Comparison of ENCODE assay signal across 7 cellular contexts in genomic region chr1:154221815-154222081, GRCh38. TPM values are rescaled to one million over a fixed set of nuclear protein-coding genes. Genes with fewer than 3 reads are reported as not detected.
DNase-seq lines count a peak whose midpoint lies in the region; ATAC-seq and TF ChIP-seq lines count a peak whose summit lies in the region.

No MANE protein-coding gene starts in this region.

- H3K79me2 ChIP-seq in OCI-LY7 (ENCODE audit: insufficient read depth, low read depth, low read length): peaks cover 95% of the 10 kb centered on the region

- peaks cover 0 to 2% of the 10 kb centered on the region in 2 donors for H3K27me3 Mint-ChIP-seq in natural killer cell (ENCODE audit: low read depth in 2 of 2)

- H3K9me3 ChIP-seq in OCI-LY7 (ENCODE audit: low read length) (peaks cover 7% of the 10 kb centered on the region; the same call in 1 of the 2 replicates), duodenal mucosa (ENCODE audit: control insufficient read depth in 1 of 2, low read length in 2 of 2) (no peaks in the 10 kb centered on the region)

- CTCF ChIA-PET in OCI-LY7 (lab: Charles Lee; ENCODE audit: unreplicated experiment): interaction anchor here (0.6 to 1.2 kb wide), 3 partner anchors 45 to 722 kb away, joined by 3 read pairs; no protein-coding TSS in a partner anchor

- peak overlapping the region; percentile 90 for H3K4me2 ChIP-seq in OCI-LY7 (ENCODE audit: low read length)

- H3K4me1 Mint-ChIP-seq in natural killer cell: peaks cover 77 to 88% of the 10 kb centered on the region in 2 donors

- H3K4me1 ChIP-seq in OCI-LY7 (ENCODE audit: insufficient read depth, low read length, poor library complexity, severe bottlenecking): peaks cover 41% of the 10 kb centered on the region
- peaks cover 36 to 44% of the 10 kb centered on the region in 2 donors for H3K4me1 ChIP-seq in duodenal mucosa (ENCODE audit: control insufficient read depth in 1 of 2, insufficient read depth in 2 of 2, low read length in 2 of 2)

- POLR2A ChIA-PET in OCI-LY7 (lab: Charles Lee): interaction anchor here (0.6 to 1.0 kb wide), 4 partner anchors 9 to 115 kb away, joined by 3 to 4 read pairs (median 3); no protein-coding TSS in a partner anchor

- H3K9me3 Mint-ChIP-seq in natural killer cell: no peaks in the 10 kb centered on the region

- H3K27ac ChIP-seq in OCI-LY7 (ENCODE audit: low read depth, low read length, poor library complexity, severe bottlenecking) (peak overlapping the region; percentile 71), duodenal mucosa (ENCODE audit: low read depth, low read length) (peak overlapping the region; percentile 85)

- peaks cover 36% of the 10 kb centered on the region; the same call in 1 of the 2 replicates for H4K20me1 ChIP-seq in OCI-LY7 (ENCODE audit: insufficient read depth, low read length)

- H3K27ac Mint-ChIP-seq in natural killer cell: peak overlapping the region; percentile 97 to 98

- H2AFZ ChIP-seq in OCI-LY7 (ENCODE audit: low read length): no peak overlapping the region

- peak; percentile 37 for DNase-seq in OCI-LY7 (ENCODE audit: low spot score)
- DNase-seq in natural killer cell: no peak
- DNase-seq in NCI-H2171 (lab: John Stamatoyannopoulos, UW): no peak

- H3K9ac ChIP-seq in duodenal mucosa (ENCODE audit: low read depth in 1 of 2, low read length in 2 of 2): peak overlapping the region; percentile 78 to 87

- no peaks in the 10 kb centered on the region for H3K9me2 ChIP-seq in OCI-LY7 (ENCODE audit: insufficient read depth, low read length)

- intact Hi-C loops in OCI-LY7 (cut with micrococcal nuclease; ENCODE audit: unreplicated experiment): loop anchor here (2.0 kb wide), 2 partner anchors 39 to 337 kb away; partner anchors contain the start of gene UBE2Q1
- intact Hi-C loops in natural killer cell (cut with micrococcal nuclease): loop anchor here (10.0 kb wide), 1 partner anchor 257 kb away; the partner anchor contains the start of genes CREB3L4 and SLC39A1

- H3K27me3 ChIP-seq in duodenal mucosa (ENCODE audit: control insufficient read depth in 1 of 2, insufficient read depth in 2 of 2, low read length in 2 of 2): no peaks in the 10 kb centered on the region

- TF ChIP-seq CTCF in OCI-LY7 (conservative IDR thresholded peaks at IDR 0.05; ENCODE audit: low read length) (no peak), natural killer cell (IDR thresholded peaks at IDR 0.05) (no peak)

- H3K4me3 Mint-ChIP-seq in natural killer cell: peak overlapping the region; percentile 96

- BruUV-seq in OCI-LY7 (replicated peaks; lab: Mats Ljungman, UMichigan): no TSS peak

- peak overlapping the region; percentile 86 for H3K4me3 ChIP-seq in GM08714 (ENCODE audit: low read length)
- peak overlapping the region; percentile 96 for H3K4me3 ChIP-seq in OCI-LY7 (ENCODE audit: low read depth, low read length, poor library complexity, severe bottlenecking)
- peak overlapping the region; percentile 76 to 87 for H3K4me3 ChIP-seq in duodenal mucosa (ENCODE audit: low read depth in 1 of 2, low read length in 2 of 2)

- peaks cover 12% of the 10 kb centered on the region for H3K36me3 Mint-ChIP-seq in natural killer cell

- ATAC-seq in natural killer cell: no peak
- ATAC-seq in GM19324 (IDR thresholded peaks at IDR 0.05; ENCODE audit: low FRiP score, unreplicated experiment): no peak
- no peak for ATAC-seq in HG02610 (IDR thresholded peaks at IDR 0.05; ENCODE audit: unreplicated experiment)

- H3K36me3 ChIP-seq in OCI-LY7 (ENCODE audit: insufficient read depth, low read length): peaks cover 84% of the 10 kb centered on the region
- H3K36me3 ChIP-seq in duodenal mucosa (ENCODE audit: control insufficient read depth in 1 of 2, insufficient read depth in 2 of 2, low read length in 2 of 2): peaks cover 14 to 22% of the 10 kb centered on the region in 2 donors

RNA-seq across cellular contexts. Expression of gene UBAP2L, which starts 1.0 kb away (rescaled TPM):
- 80.4 and 98.6 TPM in 2 replicates for total RNA-seq in OCI-LY7 (2014; rRNA removed; shearing (Covaris generic))
- total RNA-seq in OCI-LY7 (2022): 176 and 179 TPM in 2 replicates
- total RNA-seq in natural killer cell: 100 to 1,000 TPM; 195 to 220 (median 218) TPM

RNA-seq across cellular contexts. Expression of gene CFAP141, which starts 15.6 kb away (rescaled TPM):
- total RNA-seq in OCI-LY7 (2014; rRNA removed; shearing (Covaris generic)): not detected in 2 replicates
- total RNA-seq in OCI-LY7 (2022) (not detected in 2 replicates), natural killer cell (1 to 10 TPM in 1 of 3 donors, not detected in 2; 1.2 TPM)

RNA-seq across cellular contexts. Expression of gene TPM3, which starts 29.8 kb away (rescaled TPM):
- 235 and 359 TPM in 2 replicates for total RNA-seq in OCI-LY7 (2014; rRNA removed; shearing (Covaris generic))
- 417 and 420 TPM in 2 replicates for total RNA-seq in OCI-LY7 (2022)
- 100 to 1,000 TPM; 516 to 622 (median 551) TPM for total RNA-seq in natural killer cell

RNA-seq across cellular contexts. Expression of gene HAX1, which starts 50.7 kb away (rescaled TPM):
- 196 and 208 TPM in 2 replicates for total RNA-seq in OCI-LY7 (2014; rRNA removed; shearing (Covaris generic))
- 170 and 174 TPM in 2 replicates for total RNA-seq in OCI-LY7 (2022)
- total RNA-seq in natural killer cell: 10 to 100 TPM; 36.5 to 52.8 (median 40.0) TPM
